Comparison of ENCODE assay signal across 11 cellular contexts in the genomic region with DNA sequence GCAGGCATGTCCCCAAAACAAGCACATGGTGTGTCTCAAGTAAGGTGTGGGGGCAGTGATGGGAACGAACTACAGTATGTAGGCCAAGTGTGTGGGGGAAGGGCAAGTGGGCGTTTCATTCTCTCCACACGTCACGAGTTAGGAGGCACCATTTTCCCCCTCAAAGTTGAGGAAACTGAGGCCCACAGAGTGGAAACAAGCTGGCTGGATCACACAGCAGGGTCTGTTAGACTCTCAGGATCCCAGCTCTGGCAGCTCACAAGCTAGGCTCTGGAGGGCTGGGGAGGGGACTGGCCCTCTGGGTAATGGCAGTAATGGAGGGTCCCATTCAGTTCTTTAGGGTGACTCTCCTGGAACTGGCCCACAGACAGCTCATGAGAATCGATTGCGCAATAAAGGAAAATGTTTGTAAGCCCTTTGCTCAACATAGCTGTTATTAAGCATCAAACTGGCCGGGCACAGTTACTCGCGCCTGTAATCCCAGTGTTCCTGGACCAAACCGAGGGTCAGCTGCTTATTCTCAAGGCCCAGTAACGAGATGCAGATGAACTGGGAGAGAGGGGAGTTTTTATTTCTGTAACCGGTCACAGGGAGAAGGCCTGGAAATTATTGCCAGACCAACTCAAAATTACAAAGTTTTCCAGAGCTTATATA. TPM values are rescaled to one million over a fixed set of nuclear protein-coding genes. Genes with fewer than 3 reads are reported as not detected.
DNase-seq lines count a peak whose midpoint lies in the region; ATAC-seq, FAIRE-seq and TF ChIP-seq lines count a peak whose summit lies in the region.
"Had no signal": no experiment of that assay in that cellular context is flagged by ENCODE, and none has a peak within 500 bp of the region (broad histone marks: within the 10 kb centered on the region; RNA-seq: fewer than 3 reads in every experiment).

No MANE protein-coding gene starts in this region.

- DNase-seq in bronchial epithelial cell (ENCODE audit: low read depth), result peak; percentile 39
- DNase-seq in left lung, result peak in 1 of 2 donors; percentile 52
- peak; percentile 26 for DNase-seq in stomach
- no peak for DNase-seq in superior temporal gyrus (ENCODE audit: extremely low spot score)
- no peak for DNase-seq in activated T-helper 2 cell treated with anti-CD3 and anti-CD28 coated beads, Interferon-gamma antibody, Interleukin-2, Interleukin-4, amounts not matched to agents 10 μg/mL and 5 μg/mL and 100 μg/mL, durations not matched to agents 14 hours and 24 hours and 36 hours (ENCODE audit: low spot score)
- no peak for DNase-seq in GM13976 (ENCODE audit: low spot score)
- DNase-seq: NCI-H446 treated with DMSO at 0.1 percent for 48 hours had no signal

- H3K9me3 ChIP-seq in left lung (no peaks in the 10 kb centered on the region), stomach (no peaks in the 10 kb centered on the region)

- H3K27ac ChIP-seq in left lung (peak overlapping the region in 1 of 2 donors; percentile 26), stomach (peak overlapping the region in 3 of 5 donors; percentile 36 to 64 (median 42))

- H3K27me3 ChIP-seq in bronchial epithelial cell (ENCODE audit: control insufficient read depth, insufficient read depth, low read length), result no peaks in the 10 kb centered on the region
- H3K27me3 ChIP-seq in left lung, result no peaks in the 10 kb centered on the region
- peaks cover 0 to 8% (median 0%) of the 10 kb centered on the region in 3 donors for H3K27me3 ChIP-seq in stomach

- peak; percentile 64 for ATAC-seq in left lung
- ATAC-seq in activated CD4-positive, CD25-positive, alpha-beta regulatory T cell treated with anti-CD3 and anti-CD28 coated beads, Interleukin-2, amount 50 U/mL, for 24 hours, result no peak
- ATAC-seq: stimulated activated naive CD8-positive, alpha-beta T cell treated with anti-CD3 and anti-CD28 coated beads, Interleukin-15, amount 100 ng/mL, for 72 hours had no signal

- WGBS in stomach, 5 donors, result 51 to 67% (median 64%) methylated on average over 12 of the region's 12 CpGs

- intact Hi-C loops in left lung (cut with DNase I), result no loop called here
- intact Hi-C loops in stomach (cut with DNase I; ENCODE audit: low total_unique reads), result no loop called here
- intact Hi-C loops in activated T-helper 2 cell treated with anti-CD3 and anti-CD28 coated beads, Interferon-gamma antibody, Interleukin-2, Interleukin-4, amounts not matched to agents 10 μg/mL and 5 μg/mL and 100 μg/mL, durations not matched to agents 14 hours and 24 hours and 36 hours (cut with micrococcal nuclease), result no loop called here

- H3K4me3 ChIP-seq in bronchial epithelial cell (ENCODE audit: low read depth, low read length) (no peak overlapping the region), left lung (no peak overlapping the region), stomach (no peak overlapping the region)

- H3K4me1 ChIP-seq in left lung (no peaks in the 10 kb centered on the region), stomach (peaks cover 0 to 18% (median under 1%) of the 10 kb centered on the region in 4 donors)

- TF ChIP-seq POLR2A in stomach (IDR thresholded peaks at IDR 0.05), result no peak

- H3K27me3 Mint-ChIP-seq in activated T-helper 2 cell treated with anti-CD3 and anti-CD28 coated beads, Interferon-gamma antibody, Interleukin-2, Interleukin-4, amounts not matched to agents 10 μg/mL and 5 μg/mL and 100 μg/mL, durations not matched to agents 14 hours and 24 hours and 36 hours (ENCODE audit: low read depth), result no peaks in the 10 kb centered on the region

- TF ChIP-seq CTCF in bronchial epithelial cell (IDR thresholded peaks at IDR 0.05; ENCODE audit: insufficient read depth, low read length, severe bottlenecking), result no peak
- TF ChIP-seq CTCF in left lung (IDR thresholded peaks at IDR 0.05), result no peak
- TF ChIP-seq CTCF in stomach (IDR thresholded peaks at IDR 0.05), result no peak
- no peak for TF ChIP-seq CTCF in GM13976 (IDR thresholded peaks at IDR 0.05; ENCODE audit: borderline replicate concordance, control extremely low read depth, extremely low read depth, insufficient read depth, missing control alignments)

- in situ Hi-C loops in GM13976 (cut with MboI; ENCODE audit: low sequenced_read_pairs, unreplicated experiment), result no loop called here

- FAIRE-seq in bronchial epithelial cell (lab: Jason Lieb, UNC), result no peak
- FAIRE-seq: HTR-8/SVneo had no signal

- H3K36me3 ChIP-seq in bronchial epithelial cell (ENCODE audit: control insufficient read depth, insufficient read depth, low read length) (no peaks in the 10 kb centered on the region), left lung (no peaks in the 10 kb centered on the region), stomach (no peaks in the 10 kb centered on the region)

- no peak for TF ChIP-seq RAD21 in Ishikawa (IDR thresholded peaks at IDR 0.05; ENCODE audit: low read depth)

- H3K4me1 Mint-ChIP-seq in activated T-helper 2 cell treated with anti-CD3 and anti-CD28 coated beads, Interferon-gamma antibody, Interleukin-2, Interleukin-4, amounts not matched to agents 10 μg/mL and 5 μg/mL and 100 μg/mL, durations not matched to agents 14 hours and 24 hours and 36 hours (ENCODE audit: low read depth), result peaks cover 3% of the 10 kb centered on the region

- no peak overlapping the region for H3K27ac Mint-ChIP-seq in activated T-helper 2 cell treated with anti-CD3 and anti-CD28 coated beads, Interferon-gamma antibody, Interleukin-2, Interleukin-4, amounts not matched to agents 10 μg/mL and 5 μg/mL and 100 μg/mL, durations not matched to agents 14 hours and 24 hours and 36 hours

- TF ChIP-seq EP300 in Ishikawa (IDR thresholded peaks at IDR 0.05; ENCODE audit: borderline replicate concordance), result no peak
- no peak for TF ChIP-seq EP300 in stomach (IDR thresholded peaks at IDR 0.05)

- no peak overlapping the region for H3K4me3 Mint-ChIP-seq in activated T-helper 2 cell treated with anti-CD3 and anti-CD28 coated beads, Interferon-gamma antibody, Interleukin-2, Interleukin-4, amounts not matched to agents 10 μg/mL and 5 μg/mL and 100 μg/mL, durations not matched to agents 14 hours and 24 hours and 36 hours (ENCODE audit: low read depth)
- H3K4me3 Mint-ChIP-seq: stimulated activated naive CD8-positive, alpha-beta T cell treated with anti-CD3 and anti-CD28 coated beads, Interleukin-15, amount 100 ng/mL, for 72 hours had no signal

- no peaks in the 10 kb centered on the region for H3K36me3 Mint-ChIP-seq in activated T-helper 2 cell treated with anti-CD3 and anti-CD28 coated beads, Interferon-gamma antibody, Interleukin-2, Interleukin-4, amounts not matched to agents 10 μg/mL and 5 μg/mL and 100 μg/mL, durations not matched to agents 14 hours and 24 hours and 36 hours (ENCODE audit: low read depth)

- H3K9me3 Mint-ChIP-seq in activated T-helper 2 cell treated with anti-CD3 and anti-CD28 coated beads, Interferon-gamma antibody, Interleukin-2, Interleukin-4, amounts not matched to agents 10 μg/mL and 5 μg/mL and 100 μg/mL, durations not matched to agents 14 hours and 24 hours and 36 hours, result no peaks in the 10 kb centered on the region
- H3K9me3 Mint-ChIP-seq: stimulated activated naive CD8-positive, alpha-beta T cell treated with anti-CD3 and anti-CD28 coated beads, Interleukin-15, amount 100 ng/mL, for 72 hours had no signal

TF ChIP-seq in Ishikawa, 13 proteins besides CTCF, POLR2A, EP300 and RAD21:
- peak; percentile 97 for TF ChIP-seq CEBPB (IDR thresholded peaks at IDR 0.05)
- TF ChIP-seq TEAD4 (IDR thresholded peaks at IDR 0.05), result no peak

RNA-seq across cellular contexts. Expression of gene TUB, which starts 24.1 kb away (rescaled TPM):
- total RNA-seq in bronchial epithelial cell (0.13 and 0.26 TPM in 2 replicates), left lung (1 to 10 TPM; 5.6 to 7.1 TPM), stomach (10 to 100 TPM in 1 of 5 donors, 1 to 10 TPM in 1, under 1 TPM in 2, not detected in 1; under 0.01 to 12.1 (median 2.4) TPM)
- 1 to 10 TPM in 2 of 3 donors, under 1 TPM in 1; 0.83 to 2.1 (median 1.4) TPM for polyA plus RNA-seq in stomach
- 0.50 and 0.55 TPM in 2 replicates for total RNA-seq in activated T-helper 2 cell treated with anti-CD3 and anti-CD28 coated beads, Interferon-gamma antibody, Interleukin-2, Interleukin-4, amounts not matched to agents 10 μg/mL and 5 μg/mL and 100 μg/mL, durations not matched to agents 14 hours and 24 hours and 36 hours

Comparison
In these comparisons a context has a peak if more than half of its experiments do, and no peak if none do; other contexts are left out.
1. DNase-seq: peak in bronchial epithelial cell (single experiment) and stomach (single experiment); none in superior temporal gyrus (single experiment), activated T-helper 2 cell treated with anti-CD3 and anti-CD28 coated beads, Interferon-gamma antibody, Interleukin-2, Interleukin-4, amounts not matched to agents 10 μg/mL and 5 μg/mL and 100 μg/mL, durations not matched to agents 14 hours and 24 hours and 36 hours (single experiment) and GM13976 (single experiment).